Comparison of ENCODE assay signal across 2 cellular contexts in genomic region chr4:123298798-123299197, GRCh38.
TF ChIP-seq lines count a peak whose summit lies in the region.

No MANE protein-coding gene starts in this region.

TF ChIP-seq in SK-N-SH treated with all-trans-retinoic acid at 6 μM for 48 hours, 23 proteins besides CTCF, POLR2A, EP300 and RAD21 (continued from another document):
- TF ChIP-seq PATZ1 (CRISPR knock-in tag; IDR thresholded peaks at IDR 0.05; ENCODE audit: borderline replicate concordance) (no peak), OSR1 (CRISPR knock-in tag; IDR thresholded peaks at IDR 0.05) (no peak), ARNTL (CRISPR knock-in tag; IDR thresholded peaks at IDR 0.05; ENCODE audit: borderline replicate concordance, low read depth) (no peak), ZC3H10 (CRISPR knock-in tag; IDR thresholded peaks at IDR 0.05) (no peak), ZFP30 (CRISPR knock-in tag; IDR thresholded peaks at IDR 0.05) (no peak), ZNF8 (CRISPR knock-in tag; IDR thresholded peaks at IDR 0.05) (no peak), POU6F1 (CRISPR knock-in tag; IDR thresholded peaks at IDR 0.05; ENCODE audit: borderline replicate concordance, low read depth) (no peak), ZFP3 (CRISPR knock-in tag; IDR thresholded peaks at IDR 0.05) (no peak)

TF ChIP-seq in SK-N-SH, 30 proteins besides CTCF, POLR2A, EP300 and RAD21 (continued from another document):
- no peak for TF ChIP-seq REST (IDR thresholded peaks at IDR 0.05; ENCODE audit: low read depth, low read length)
- TF ChIP-seq MAX (IDR thresholded peaks at IDR 0.05; ENCODE audit: low read depth), result no peak
- no peak for TF ChIP-seq RFX5 (IDR thresholded peaks at IDR 0.05; ENCODE audit: low read length)
- TF ChIP-seq FOXJ3 (CRISPR knock-in tag; IDR thresholded peaks at IDR 0.05), result no peak
- no peak for TF ChIP-seq TEAD4 (IDR thresholded peaks at IDR 0.05; ENCODE audit: borderline replicate concordance, insufficient read depth)
- TF ChIP-seq USF2 (IDR thresholded peaks at IDR 0.05; ENCODE audit: borderline replicate concordance, low read depth, low read length), result no peak
